Comparison of ENCODE assay signal across 13 cellular contexts in genomic region chrX:316351-317325, GRCh38. TPM values are rescaled to one million over a fixed set of nuclear protein-coding genes. Genes with fewer than 3 reads are reported as not detected.
DNase-seq lines count a peak whose midpoint lies in the region; ATAC-seq and TF ChIP-seq lines count a peak whose summit lies in the region.
"Had no signal": no experiment of that assay in that cellular context is flagged by ENCODE, and none has a peak within 500 bp of the region (broad histone marks: within the 10 kb centered on the region; RNA-seq: fewer than 3 reads in every experiment).

No MANE protein-coding gene starts in this region.

- H2AK5ac ChIP-seq in mesenchymal stem cell (ENCODE audit: low read length, severe bottlenecking), result peak overlapping the region; percentile 53

- H3K4me2 ChIP-seq in mesenchymal stem cell (ENCODE audit: low read length, poor library complexity, severe bottlenecking), result no peak overlapping the region

- no peak overlapping the region for H4K8ac ChIP-seq in mesenchymal stem cell (ENCODE audit: low read length)

- no peak overlapping the region for H2BK5ac ChIP-seq in mesenchymal stem cell (ENCODE audit: low read depth, low read length, poor library complexity, severe bottlenecking)

- peak overlapping the region; percentile 33 for H2BK15ac ChIP-seq in mesenchymal stem cell (ENCODE audit: low read depth, poor library complexity, severe bottlenecking)

- peaks cover 36% of the 10 kb centered on the region for H3K79me1 ChIP-seq in mesenchymal stem cell (replicated peaks; ENCODE audit: low read length, poor library complexity, severe bottlenecking)

- no peak overlapping the region for H3K4ac ChIP-seq in mesenchymal stem cell (ENCODE audit: low read depth in 1 of 2, low read length in 2 of 2)

- H2BK120ac ChIP-seq in mesenchymal stem cell (ENCODE audit: low read depth, low read length), result no peak overlapping the region

- no peak overlapping the region for H2AFZ ChIP-seq in mesenchymal stem cell (ENCODE audit: low read depth, low read length)

- no peak overlapping the region for H2BK12ac ChIP-seq in mesenchymal stem cell (ENCODE audit: low read length in 2 of 2)

- H3K9me3 ChIP-seq in heart left ventricle (no peaks in the 10 kb centered on the region), mesenchymal stem cell (ENCODE audit: control insufficient read depth, low read length) (no peaks in the 10 kb centered on the region), upper lobe of right lung (no peaks in the 10 kb centered on the region)

- peaks cover 21% of the 10 kb centered on the region for H3K36me3 Mint-ChIP-seq in activated naive CD8-positive, alpha-beta T cell treated with anti-CD3 and anti-CD28 coated beads for 36 hours

- peaks cover 10% of the 10 kb centered on the region for H3K4me1 Mint-ChIP-seq in activated naive CD8-positive, alpha-beta T cell treated with anti-CD3 and anti-CD28 coated beads for 36 hours

- H3K23ac ChIP-seq in mesenchymal stem cell (ENCODE audit: low read length in 2 of 2), result no peak overlapping the region

- no peak overlapping the region for H3K18ac ChIP-seq in mesenchymal stem cell (ENCODE audit: low read depth in 1 of 2, low read length in 2 of 2)

- no peak for TF ChIP-seq CTCF in heart left ventricle (IDR thresholded peaks at IDR 0.05)
- TF ChIP-seq CTCF in upper lobe of right lung (IDR thresholded peaks at IDR 0.05), result no peak

- no peak for TF ChIP-seq POLR2A in heart left ventricle (IDR thresholded peaks at IDR 0.05)

- H3K27ac ChIP-seq in heart left ventricle (no peak overlapping the region), mesenchymal stem cell (ENCODE audit: low read length, poor library complexity, severe bottlenecking) (no peak overlapping the region), upper lobe of right lung (no peak overlapping the region)

- peak overlapping the region; percentile 58 for H3K27ac Mint-ChIP-seq in activated naive CD8-positive, alpha-beta T cell treated with anti-CD3 and anti-CD28 coated beads for 36 hours

- H3K36me3 ChIP-seq in heart left ventricle (peaks cover 0 to 44% (median 34%) of the 10 kb centered on the region in 9 donors), mesenchymal stem cell (ENCODE audit: control insufficient read depth in 1 of 2, insufficient read depth in 2 of 2, low read depth in 1 of 2, low read length in 2 of 2) (peaks cover 40 to 51% of the 10 kb centered on the region in 2 experiments), upper lobe of right lung (peaks cover 33% of the 10 kb centered on the region)

- H3K14ac ChIP-seq in mesenchymal stem cell (ENCODE audit: low read length in 2 of 2), result no peak overlapping the region

- intact Hi-C loops in heart left ventricle (cut with DNase I) (loop anchor here in 4 of 10 donors (5.0 kb wide), 2 partner anchors 39 to 71 kb away; partner anchors contain the start of gene PPP2R3B (in 1 of the 4)), cardiac septum (cut with DNase I) (loop anchor here (5.0 kb wide), 1 partner anchor 71 kb away; the partner anchor contains the start of gene PPP2R3B), upper lobe of right lung (cut with DNase I) (no loop called here)

- H4K91ac ChIP-seq in mesenchymal stem cell (ENCODE audit: low read length), result no peak overlapping the region

- ATAC-seq in heart left ventricle (no peak), upper lobe of right lung (no peak)

- H3K9ac ChIP-seq in mesenchymal stem cell (ENCODE audit: low read length), result no peak overlapping the region

- no peaks in the 10 kb centered on the region for H3K9me3 Mint-ChIP-seq in activated naive CD8-positive, alpha-beta T cell treated with anti-CD3 and anti-CD28 coated beads for 36 hours

- 90 to 93% (median 92%) methylated on average over 38 to 50 of the region's 50 CpGs for WGBS in heart left ventricle, 4 donors
- WGBS in mesenchymal stem cell, result 97% methylated on average over 50 of the region's 50 CpGs

- H3K4me3 Mint-ChIP-seq in activated naive CD8-positive, alpha-beta T cell treated with anti-CD3 and anti-CD28 coated beads for 36 hours, result peak overlapping the region; percentile 59

- H3K27me3 ChIP-seq in heart left ventricle (no peaks in the 10 kb centered on the region), mesenchymal stem cell (ENCODE audit: control insufficient read depth in 1 of 2, insufficient read depth in 1 of 2, low read length in 2 of 2) (no peaks in the 10 kb centered on the region), upper lobe of right lung (no peaks in the 10 kb centered on the region)

- H3K4me3 ChIP-seq in heart left ventricle, result no peak overlapping the region
- H3K4me3 ChIP-seq in mesenchymal stem cell (ENCODE audit: insufficient read depth in 1 of 2, low read depth in 1 of 2, low read length in 2 of 2), result no peak overlapping the region
- no peak overlapping the region for H3K4me3 ChIP-seq in upper lobe of right lung

- peak; percentile 15 to 62 (median 23) for DNase-seq in heart left ventricle
- no peak for DNase-seq in cardiac septum (ENCODE audit: low spot score)
- DNase-seq in activated naive CD8-positive, alpha-beta T cell treated with anti-CD3 and anti-CD28 coated beads for 36 hours, result no peak
- DNase-seq in mesenchymal stem cell, result no peak
- peak; percentile 65 for DNase-seq in upper lobe of right lung
- no peak for DNase-seq in DMS 273 treated with DMSO at 0.1 percent for 48 hours (lab: John Stamatoyannopoulos, UW)
- no peak for DNase-seq in A172 (ENCODE audit: low spot score)
- DNase-seq in Ammon's horn (ENCODE audit: low spot score), result no peak
- DNase-seq: cerebellar nuclear complex; foreskin melanocyte; NCI-H2171 treated with DMSO at 0.1 percent for 48 hours; SHP77 treated with DMSO at 0.1 percent for 48 hours; stimulated activated CD4-positive, alpha-beta T cell treated with anti-CD3 and anti-CD28 coated beads, Interleukin-15, amount 100 ng/mL, for 24 hours had no signal

- H3K27me3 Mint-ChIP-seq in activated naive CD8-positive, alpha-beta T cell treated with anti-CD3 and anti-CD28 coated beads for 36 hours, result peaks cover 4% of the 10 kb centered on the region

- peaks cover 0 to 24% (median 13%) of the 10 kb centered on the region in 12 donors for H3K4me1 ChIP-seq in heart left ventricle
- H3K4me1 ChIP-seq in mesenchymal stem cell (ENCODE audit: control insufficient read depth, insufficient read depth, low read depth, low read length), result peaks cover 18% of the 10 kb centered on the region
- peaks cover 11% of the 10 kb centered on the region for H3K4me1 ChIP-seq in upper lobe of right lung

RNA-seq across cellular contexts. Expression of gene GTPBP6, which starts 2.0 kb away (rescaled TPM):
- 10 to 100 TPM; 31.3 to 71.5 (median 47.5) TPM for total RNA-seq in heart left ventricle
- polyA plus RNA-seq in heart left ventricle, result 100 to 1,000 TPM in 1 of 2 donors, 10 to 100 TPM in 1; 50.6 to 102 TPM
- 35.3 TPM for total RNA-seq in cardiac septum
- total RNA-seq in activated naive CD8-positive, alpha-beta T cell treated with anti-CD3 and anti-CD28 coated beads for 36 hours, result 10 to 100 TPM; 70.5 to 71.7 TPM
- polyA plus RNA-seq in mesenchymal stem cell (2013, experiment 1 of 2), result 29.7 TPM
- 29.8 TPM for polyA plus RNA-seq in mesenchymal stem cell (2013, experiment 2 of 2)
- total RNA-seq in upper lobe of right lung, result 55.1 TPM
- 62.6 and 67.0 TPM in 2 replicates for total RNA-seq in A172 (2014; rRNA removed; shearing (Covaris generic))

RNA-seq across cellular contexts. Expression of gene PLCXD1, which starts 35.5 kb away (rescaled TPM):
- total RNA-seq in heart left ventricle (1 to 10 TPM in 7 of 9 donors, under 1 TPM in 2; 0.81 to 6.8 (median 3.0) TPM), cardiac septum (3.4 TPM), upper lobe of right lung (34.4 TPM)
- polyA plus RNA-seq in heart left ventricle, result 10 to 100 TPM in 1 of 2 donors, 1 to 10 TPM in 1; 1.9 to 27.0 TPM
- 10 to 100 TPM; 43.1 to 43.8 TPM for total RNA-seq in activated naive CD8-positive, alpha-beta T cell treated with anti-CD3 and anti-CD28 coated beads for 36 hours
- polyA plus RNA-seq in mesenchymal stem cell (2013, experiment 1 of 2), result 15.8 TPM
- polyA plus RNA-seq in mesenchymal stem cell (2013, experiment 2 of 2), result 14.5 TPM
- total RNA-seq in A172 (2014; rRNA removed; shearing (Covaris generic)), result 20.3 and 22.4 TPM in 2 replicates

Comparison
In these comparisons a context has a peak if more than half of its experiments do, and no peak if none do; other contexts are left out.
1. DNase-seq: peak in heart left ventricle (5 of 5) and upper lobe of right lung (single experiment); none in cardiac septum (single experiment), activated naive CD8-positive, alpha-beta T cell treated with anti-CD3 and anti-CD28 coated beads for 36 hours (single experiment), mesenchymal stem cell (single experiment), DMS 273 treated with DMSO at 0.1 percent for 48 hours (single experiment), A172 (single experiment) and Ammon's horn (single experiment).